ENCODE assay signal across 9 cellular contexts in the genomic region with DNA sequence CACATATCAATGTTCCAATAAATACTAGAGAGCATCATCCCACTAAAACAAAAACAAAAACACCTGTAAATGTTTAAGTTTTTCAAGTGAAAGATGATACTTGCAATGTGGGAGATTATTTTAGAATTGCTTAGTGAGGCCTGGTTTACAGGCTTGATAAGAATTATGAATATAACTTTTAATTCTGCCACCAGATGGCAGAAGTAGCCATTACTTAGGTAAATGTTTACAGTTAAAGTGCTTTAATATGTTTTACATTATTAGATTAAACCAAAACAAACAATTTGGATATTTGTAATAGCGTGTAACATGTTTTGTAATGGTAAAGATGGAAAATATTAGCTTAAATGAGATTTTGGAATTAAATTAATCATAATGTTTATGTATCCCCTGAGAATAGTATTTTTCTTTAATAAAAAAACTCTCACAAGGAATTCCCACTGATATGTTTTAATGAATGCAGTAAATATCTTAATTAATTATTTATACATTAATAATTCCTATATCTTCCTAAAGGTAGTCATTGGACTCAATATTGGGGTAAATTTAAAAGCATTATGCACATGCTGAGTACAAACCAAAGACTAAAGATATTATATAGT.
A peak's percentile ranks its signal among the peaks of the same experiment; 100 is the strongest.
DNase-seq lines count a peak whose midpoint lies in the region; ATAC-seq and TF ChIP-seq lines count a peak whose summit lies in the region.
"Had no signal": no experiment of that assay in that cellular context is flagged by ENCODE, and none has a peak within 500 bp of the region (broad histone marks: within the 10 kb centered on the region; RNA-seq: fewer than 3 reads in every experiment).

No MANE protein-coding gene starts in this region.

- no peaks in the 10 kb centered on the region for H3K36me3 ChIP-seq in heart right ventricle
- no peaks in the 10 kb centered on the region for H3K36me3 ChIP-seq in OCI-LY3 (replicated peaks; ENCODE audit: low read depth, low read length)

- H3K4me2 ChIP-seq in OCI-LY3 (ENCODE audit: low read length), result no peak overlapping the region

- H3K9me3 ChIP-seq in heart right ventricle, result no peaks in the 10 kb centered on the region
- H3K9me3 ChIP-seq in right cardiac atrium (ENCODE audit: control insufficient read depth, low read length), result no peaks in the 10 kb centered on the region
- H3K9me3 ChIP-seq in OCI-LY3 (ENCODE audit: insufficient read depth, low read length), result no peaks in the 10 kb centered on the region

- WGBS in heart right ventricle, 2 donors, result 29 to 46% methylated on average over 1 of the region's 1 CpG
- 30% methylated on average over 1 of the region's 1 CpG for WGBS in right cardiac atrium

- no peaks in the 10 kb centered on the region for H4K20me1 ChIP-seq in OCI-LY3 (ENCODE audit: insufficient read depth, low read length)

- no peaks in the 10 kb centered on the region for H3K79me2 ChIP-seq in OCI-LY3 (ENCODE audit: low read length)

- H3K4me1 Mint-ChIP-seq in T-helper 2 cell treated with Interferon-gamma antibody and Interleukin-4, amounts not matched to agents 5 μg/mL and 100 μg/mL, for 36 hours (ENCODE audit: low read depth), result no peaks in the 10 kb centered on the region

- no peaks in the 10 kb centered on the region for H3K27me3 Mint-ChIP-seq in T-helper 2 cell treated with Interferon-gamma antibody and Interleukin-4, amounts not matched to agents 5 μg/mL and 100 μg/mL, for 36 hours (ENCODE audit: low read depth)
- H3K27me3 Mint-ChIP-seq: activated naive CD8-positive, alpha-beta T cell had no signal

- DNase-seq in heart right ventricle (no peak), right cardiac atrium (no peak), fibroblast of villous mesenchyme (ENCODE audit: low read depth) (peak; percentile 38), GM10266 (ENCODE audit: extremely low spot score) (no peak), left colon (no peak), HK-2 (ENCODE audit: unreplicated experiment) (no peak)
- no peak for DNase-seq in T-helper 2 cell treated with Interferon-gamma antibody and Interleukin-4, amounts not matched to agents 5 μg/mL and 100 μg/mL, for 36 hours (ENCODE audit: low spot score)

- no peaks in the 10 kb centered on the region for H3K36me3 Mint-ChIP-seq in T-helper 2 cell treated with Interferon-gamma antibody and Interleukin-4, amounts not matched to agents 5 μg/mL and 100 μg/mL, for 36 hours (ENCODE audit: low read depth)
- H3K36me3 Mint-ChIP-seq: activated naive CD8-positive, alpha-beta T cell had no signal

- no peak overlapping the region for H3K27ac Mint-ChIP-seq in T-helper 2 cell treated with Interferon-gamma antibody and Interleukin-4, amounts not matched to agents 5 μg/mL and 100 μg/mL, for 36 hours
- H3K27ac Mint-ChIP-seq: activated naive CD8-positive, alpha-beta T cell had no signal

- no peak overlapping the region for H3K27ac ChIP-seq in heart right ventricle
- H3K27ac ChIP-seq in right cardiac atrium (ENCODE audit: low read length), result no peak overlapping the region
- no peak overlapping the region for H3K27ac ChIP-seq in OCI-LY3 (ENCODE audit: low read length)

- H3K4me1 ChIP-seq in heart right ventricle (no peaks in the 10 kb centered on the region), right cardiac atrium (ENCODE audit: control insufficient read depth, insufficient read depth, low read length) (no peaks in the 10 kb centered on the region), OCI-LY3 (ENCODE audit: low read length) (no peaks in the 10 kb centered on the region)

- TF ChIP-seq CTCF in heart right ventricle (IDR thresholded peaks at IDR 0.05), result peak in 6 of 9 donors; percentile 26 to 50 (median 44)
- TF ChIP-seq CTCF in OCI-LY3 (IDR thresholded peaks at IDR 0.05; ENCODE audit: low read depth, low read length), result peak; percentile 56
- peak; percentile 17 for TF ChIP-seq CTCF in fibroblast of villous mesenchyme (IDR thresholded peaks at IDR 0.05; ENCODE audit: insufficient read depth, low read depth, low read length)
- TF ChIP-seq CTCF in GM10266 (IDR thresholded peaks at IDR 0.05; ENCODE audit: control insufficient read depth, insufficient read depth, low read depth, missing control alignments), result no peak

- H3K4me3 Mint-ChIP-seq in T-helper 2 cell treated with Interferon-gamma antibody and Interleukin-4, amounts not matched to agents 5 μg/mL and 100 μg/mL, for 36 hours, result no peak overlapping the region
- H3K4me3 Mint-ChIP-seq: activated naive CD8-positive, alpha-beta T cell had no signal

- intact Hi-C loops in heart right ventricle (cut with DNase I), result loop anchor here in 1 of 10 donors (10.0 kb wide), 1 partner anchor 1199 kb away; no protein-coding TSS in a partner anchor
- intact Hi-C loops in right cardiac atrium (cut with DNase I), result loop anchor here in 1 of 4 donors (5.0 kb wide), 1 partner anchor 1196 kb away; no protein-coding TSS in a partner anchor
- intact Hi-C loops in left colon (cut with DNase I, micrococcal nuclease), result no loop called here

- no peak overlapping the region for H2AFZ ChIP-seq in OCI-LY3 (ENCODE audit: low read depth, low read length)

- H3K27me3 ChIP-seq in heart right ventricle (no peaks in the 10 kb centered on the region), right cardiac atrium (ENCODE audit: control insufficient read depth, insufficient read depth) (no peaks in the 10 kb centered on the region), OCI-LY3 (ENCODE audit: low read depth, low read length) (no peaks in the 10 kb centered on the region)

- no peaks in the 10 kb centered on the region for H3K9me3 Mint-ChIP-seq in T-helper 2 cell treated with Interferon-gamma antibody and Interleukin-4, amounts not matched to agents 5 μg/mL and 100 μg/mL, for 36 hours

- no peak overlapping the region for H3K4me3 ChIP-seq in heart right ventricle
- H3K4me3 ChIP-seq in right cardiac atrium (ENCODE audit: low read length), result no peak overlapping the region
- H3K4me3 ChIP-seq in OCI-LY3 (ENCODE audit: low read length), result no peak overlapping the region
- no peak overlapping the region for H3K4me3 ChIP-seq in fibroblast of villous mesenchyme (ENCODE audit: low read depth, low read length)

- H3K9ac ChIP-seq in OCI-LY3 (ENCODE audit: low read length), result no peak overlapping the region

- no peak for ATAC-seq in heart right ventricle
- no peak for ATAC-seq in right cardiac atrium
- no peak for ATAC-seq in left colon
